ENCODE assay signal across 28 cellular contexts in genomic region chr1:6162341-6162740, GRCh38.
"Had no signal": no experiment of that assay in that cellular context is flagged by ENCODE, and none has a peak within 500 bp of the region (broad histone marks: within the 10 kb centered on the region; RNA-seq: fewer than 3 reads in every experiment).

No MANE protein-coding gene starts in this region.

- H3K9me3 ChIP-seq: esophagus squamous epithelium, gastroesophageal sphincter had no signal

- H3K36me3 ChIP-seq: brain microvascular endothelial cell, esophagus squamous epithelium, gastroesophageal sphincter had no signal

- DNase-seq: activated CD4-positive, CD25-positive, alpha-beta regulatory T cell; activated CD4-positive, CD25-positive, alpha-beta regulatory T cell treated with anti-CD3 and anti-CD28 coated beads, Interleukin-2, amount 50 U/mL, for 72 hours; activated CD8-positive, alpha-beta memory T cell treated with anti-CD3 and anti-CD28 coated beads, Interleukin-2, amount 10 ng/mL, durations not matched to agents 7 days and 5 days; activated CD8-positive, alpha-beta memory T cell treated with anti-CD3 and anti-CD28 coated beads, Interleukin-2, amount 50 U/mL, for 4 hours; activated effector memory CD4-positive, alpha-beta T cell treated with anti-CD3 and anti-CD28 coated beads, Interleukin-2, amount 50 U/mL, for 16 hours; activated naive CD8-positive, alpha-beta T cell treated with anti-CD3 and anti-CD28 coated beads, Interleukin-2, amount 10 ng/mL, durations not matched to agents 7 days and 5 days; activated T-cell treated with anti-CD3 and anti-CD28 coated beads, Interleukin-2, amount 50 U/mL, for 1 hour; anterior cingulate cortex; brain microvascular endothelial cell; cortex of kidney; effector CD8-positive, alpha-beta T cell; esophagus squamous epithelium; foreskin melanocyte; SW 1271; T-cell; T-helper 9 cell had no signal

- H3K4me1 Mint-ChIP-seq: activated naive CD4-positive, alpha-beta T cell treated with anti-CD3 and anti-CD28 coated beads, Interleukin-2, amount 50 U/mL, for 24 hours; activated naive CD8-positive, alpha-beta T cell treated with anti-CD3 and anti-CD28 coated beads, Interleukin-2, amount 10 ng/mL, durations not matched to agents 7 days and 5 days; central memory CD8-positive, alpha-beta T cell; T-cell had no signal

- H3K4me3 Mint-ChIP-seq: activated CD4-positive, alpha-beta memory T cell treated with anti-CD3 and anti-CD28 coated beads for 36 hours; activated CD4-positive, alpha-beta T cell treated with anti-CD3 and anti-CD28 coated beads for 36 hours; activated CD4-positive, alpha-beta T cell treated with anti-CD3 and anti-CD28 coated beads, Interleukin-2, amount 10 ng/mL, durations not matched to agents 24 days and 14 days; activated CD8-positive, alpha-beta memory T cell treated with anti-CD3 and anti-CD28 coated beads, Interleukin-2, amount 10 ng/mL, durations not matched to agents 7 days and 5 days; activated CD8-positive, alpha-beta T cell treated with anti-CD3 and anti-CD28 coated beads, Interleukin-2, amount 10 ng/mL, durations not matched to agents 7 days and 5 days; activated naive CD4-positive, alpha-beta T cell treated with anti-CD3 and anti-CD28 coated beads for 36 hours; activated naive CD4-positive, alpha-beta T cell treated with anti-CD3 and anti-CD28 coated beads, Interleukin-2, amount 50 U/mL, for 24 hours; activated naive CD8-positive, alpha-beta T cell treated with anti-CD3 and anti-CD28 coated beads, Interleukin-2, amount 10 ng/mL, durations not matched to agents 7 days and 5 days; activated T-helper 1 cell treated with anti-CD3 and anti-CD28 coated beads, Interleukin-12 subunit alpha, Interleukin-12 subunit beta, Interleukin-2, Interleukin-4 antibody, amounts not matched to agents 30 ng/mL and 10 ng/mL and 1 ng/mL, durations not matched to agents 14 hours and 24 hours and 36 hours; central memory CD8-positive, alpha-beta T cell; T-cell; T-helper 1 cell treated with Interleukin-12 subunit alpha and Interleukin-12 subunit beta and Interleukin-4 antibody, amounts not matched to agents 30 μg/mL and 1 μg/mL, for 36 hours had no signal

- H3K36me3 Mint-ChIP-seq: activated CD4-positive, alpha-beta memory T cell treated with anti-CD3 and anti-CD28 coated beads for 36 hours; activated CD8-positive, alpha-beta memory T cell treated with anti-CD3 and anti-CD28 coated beads, Interleukin-2, amount 10 ng/mL, durations not matched to agents 7 days and 5 days; activated naive CD4-positive, alpha-beta T cell treated with anti-CD3 and anti-CD28 coated beads, Interleukin-2, amount 50 U/mL, for 24 hours; activated naive CD8-positive, alpha-beta T cell treated with anti-CD3 and anti-CD28 coated beads, Interleukin-2, amount 10 ng/mL, durations not matched to agents 7 days and 5 days; T-cell had no signal

- H3K27ac ChIP-seq: brain microvascular endothelial cell, epithelial cell of prostate, esophagus squamous epithelium, gastroesophageal sphincter had no signal

- H3K4me1 ChIP-seq: gastroesophageal sphincter had no signal

- H3K4me3 ChIP-seq: esophagus squamous epithelium, gastroesophageal sphincter had no signal

- H3K27ac Mint-ChIP-seq: activated CD4-positive, alpha-beta memory T cell treated with anti-CD3 and anti-CD28 coated beads for 36 hours; activated CD4-positive, alpha-beta T cell treated with anti-CD3 and anti-CD28 coated beads for 36 hours; activated CD4-positive, alpha-beta T cell treated with anti-CD3 and anti-CD28 coated beads, Interleukin-2, amount 10 ng/mL, durations not matched to agents 24 days and 14 days; activated CD8-positive, alpha-beta memory T cell treated with anti-CD3 and anti-CD28 coated beads, Interleukin-2, amount 10 ng/mL, durations not matched to agents 7 days and 5 days; activated CD8-positive, alpha-beta T cell treated with anti-CD3 and anti-CD28 coated beads, Interleukin-2, amount 10 ng/mL, durations not matched to agents 7 days and 5 days; activated naive CD4-positive, alpha-beta T cell treated with anti-CD3 and anti-CD28 coated beads for 36 hours; activated naive CD4-positive, alpha-beta T cell treated with anti-CD3 and anti-CD28 coated beads, Interleukin-2, amount 50 U/mL, for 24 hours; activated naive CD8-positive, alpha-beta T cell treated with anti-CD3 and anti-CD28 coated beads, Interleukin-2, amount 10 ng/mL, durations not matched to agents 7 days and 5 days; activated T-helper 1 cell treated with anti-CD3 and anti-CD28 coated beads, Interleukin-12 subunit alpha, Interleukin-12 subunit beta, Interleukin-2, Interleukin-4 antibody, amounts not matched to agents 30 ng/mL and 10 ng/mL and 1 ng/mL, durations not matched to agents 14 hours and 24 hours and 36 hours; activated T-helper 2 cell treated with anti-CD3 and anti-CD28 coated beads, Interferon-gamma antibody, Interleukin-2, Interleukin-4, amounts not matched to agents 10 μg/mL and 5 μg/mL and 100 μg/mL, durations not matched to agents 14 hours and 24 hours and 36 hours; T-cell; T-helper 1 cell treated with Interleukin-12 subunit alpha and Interleukin-12 subunit beta and Interleukin-4 antibody, amounts not matched to agents 30 μg/mL and 1 μg/mL, for 36 hours had no signal

- ATAC-seq: activated CD4-positive, alpha-beta T cell treated with anti-CD3 and anti-CD28 coated beads for 36 hours; activated CD8-positive, alpha-beta memory T cell treated with anti-CD3 and anti-CD28 coated beads, Interleukin-2, amount 10 ng/mL, durations not matched to agents 7 days and 5 days; gastroesophageal sphincter; T-cell had no signal

- H3K9me3 Mint-ChIP-seq: activated CD4-positive, alpha-beta memory T cell treated with anti-CD3 and anti-CD28 coated beads for 36 hours; activated CD4-positive, alpha-beta T cell treated with anti-CD3 and anti-CD28 coated beads, Interleukin-2, amount 10 ng/mL, durations not matched to agents 24 days and 14 days; activated naive CD4-positive, alpha-beta T cell treated with anti-CD3 and anti-CD28 coated beads for 36 hours; activated naive CD4-positive, alpha-beta T cell treated with anti-CD3 and anti-CD28 coated beads, Interleukin-2, amount 50 U/mL, for 24 hours; activated naive CD8-positive, alpha-beta T cell treated with anti-CD3 and anti-CD28 coated beads, Interleukin-2, amount 10 ng/mL, durations not matched to agents 7 days and 5 days; activated T-helper 1 cell treated with anti-CD3 and anti-CD28 coated beads, Interleukin-12 subunit alpha, Interleukin-12 subunit beta, Interleukin-2, Interleukin-4 antibody, amounts not matched to agents 30 ng/mL and 10 ng/mL and 1 ng/mL, durations not matched to agents 14 hours and 24 hours and 36 hours; activated T-helper 2 cell treated with anti-CD3 and anti-CD28 coated beads, Interferon-gamma antibody, Interleukin-2, Interleukin-4, amounts not matched to agents 10 μg/mL and 5 μg/mL and 100 μg/mL, durations not matched to agents 14 hours and 24 hours and 36 hours; central memory CD8-positive, alpha-beta T cell; T-cell; T-helper 1 cell treated with Interleukin-12 subunit alpha and Interleukin-12 subunit beta and Interleukin-4 antibody, amounts not matched to agents 30 μg/mL and 1 μg/mL, for 36 hours had no signal
